Comparison of ENCODE assay signal across 13 cellular contexts in the genomic region with DNA sequence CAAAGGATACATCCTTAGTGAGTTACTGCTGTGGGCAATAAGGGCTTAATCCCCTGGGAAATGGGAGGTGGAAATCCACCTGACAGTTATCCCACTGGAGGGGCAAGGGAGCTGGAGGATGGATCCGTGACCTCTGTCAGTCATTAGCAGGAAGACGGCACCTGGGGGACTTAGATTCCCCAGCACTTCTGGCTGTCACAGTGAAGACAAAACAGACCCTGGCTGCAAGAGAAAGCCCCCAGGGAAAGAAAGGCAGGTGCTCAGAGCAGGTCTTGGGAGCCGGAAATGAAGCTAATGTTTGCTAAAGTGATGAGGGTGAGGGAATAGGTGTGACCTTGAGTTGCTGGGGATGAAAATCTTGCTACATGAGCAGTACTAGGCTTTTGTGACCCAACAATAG.
"Had no signal": no experiment of that assay in that cellular context is flagged by ENCODE, and none has a peak within 500 bp of the region (broad histone marks: within the 10 kb centered on the region; RNA-seq: fewer than 3 reads in every experiment).

No MANE protein-coding gene starts in this region.

- H3K9me3 Mint-ChIP-seq: activated naive CD8-positive, alpha-beta T cell treated with anti-CD3 and anti-CD28 coated beads for 36 hours; activated T-cell treated with anti-CD3 and anti-CD28 coated beads, Interleukin-2, amount 50 U/mL, for 24 hours had no signal

- H3K4me1 ChIP-seq: breast epithelium, upper lobe of left lung had no signal

- ATAC-seq: activated CD4-positive, CD25-positive, alpha-beta regulatory T cell treated with anti-CD3 and anti-CD28 coated beads, Interleukin-2, amount 50 U/mL, for 24 hours; activated CD8-positive, alpha-beta memory T cell treated with anti-CD3 and anti-CD28 coated beads, Interleukin-2, amount 10 ng/mL, durations not matched to agents 7 days and 5 days; stimulated activated naive CD8-positive, alpha-beta T cell treated with anti-CD3 and anti-CD28 coated beads, Interleukin-15, Interleukin-2, amounts not matched to agents 100 U/mL and 50 U/mL, for 24 hours had no signal

- H3K27ac Mint-ChIP-seq: activated CD8-positive, alpha-beta memory T cell treated with anti-CD3 and anti-CD28 coated beads, Interleukin-2, amount 10 ng/mL, durations not matched to agents 7 days and 5 days; activated naive CD8-positive, alpha-beta T cell treated with anti-CD3 and anti-CD28 coated beads for 36 hours; activated T-cell treated with anti-CD3 and anti-CD28 coated beads, Interleukin-2, amount 50 U/mL, for 24 hours had no signal

- H3K36me3 ChIP-seq: breast epithelium, ovary, upper lobe of left lung had no signal

- H3K36me3 Mint-ChIP-seq: activated CD8-positive, alpha-beta memory T cell treated with anti-CD3 and anti-CD28 coated beads, Interleukin-2, amount 10 ng/mL, durations not matched to agents 7 days and 5 days; activated naive CD8-positive, alpha-beta T cell treated with anti-CD3 and anti-CD28 coated beads for 36 hours had no signal

- H3K27ac ChIP-seq: breast epithelium, hepatocyte, ovary, upper lobe of left lung had no signal

- H3K27me3 Mint-ChIP-seq: activated CD8-positive, alpha-beta memory T cell treated with anti-CD3 and anti-CD28 coated beads, Interleukin-2, amount 10 ng/mL, durations not matched to agents 7 days and 5 days had no signal

- H3K4me3 Mint-ChIP-seq: activated CD8-positive, alpha-beta memory T cell treated with anti-CD3 and anti-CD28 coated beads, Interleukin-2, amount 10 ng/mL, durations not matched to agents 7 days and 5 days; activated naive CD8-positive, alpha-beta T cell treated with anti-CD3 and anti-CD28 coated beads for 36 hours; activated T-cell treated with anti-CD3 and anti-CD28 coated beads, Interleukin-2, amount 50 U/mL, for 24 hours had no signal

- H3K4me3 ChIP-seq: breast epithelium, hepatocyte, ovary, upper lobe of left lung had no signal

- H3K27me3 ChIP-seq: breast epithelium, hepatocyte, ovary, upper lobe of left lung had no signal

- DNase-seq: activated CD4-positive, alpha-beta T cell treated with anti-CD3 and anti-CD28 coated beads, Interleukin-2, amount 50 U/mL, for 4 hours; activated CD8-positive, alpha-beta memory T cell treated with anti-CD3 and anti-CD28 coated beads, Interleukin-2, amount 10 ng/mL, durations not matched to agents 7 days and 5 days; activated effector memory CD4-positive, alpha-beta T cell treated with anti-CD3 and anti-CD28 coated beads, Interleukin-2, amount 50 U/mL, for 16 hours; activated naive CD8-positive, alpha-beta T cell treated with anti-CD3 and anti-CD28 coated beads for 36 hours; activated T-cell treated with anti-CD3 and anti-CD28 coated beads, Interleukin-2, amount 50 U/mL, for 24 hours; dermis blood vessel endothelial cell; ovary; stimulated activated CD4-positive, alpha-beta T cell treated with anti-CD3 and anti-CD28 coated beads, Interleukin-12 subunit alpha, Interleukin-12 subunit beta, amount 100 ng/mL, for 4 hours; stimulated activated naive CD8-positive, alpha-beta T cell treated with anti-CD3 and anti-CD28 coated beads, Interleukin-15, Interleukin-2, amounts not matched to agents 100 U/mL and 50 U/mL, for 24 hours; upper lobe of left lung had no signal

- H3K4me1 Mint-ChIP-seq: activated CD8-positive, alpha-beta memory T cell treated with anti-CD3 and anti-CD28 coated beads, Interleukin-2, amount 10 ng/mL, durations not matched to agents 7 days and 5 days; activated naive CD8-positive, alpha-beta T cell treated with anti-CD3 and anti-CD28 coated beads for 36 hours had no signal

- H3K9me3 ChIP-seq: breast epithelium, ovary, upper lobe of left lung had no signal
